21 cellular contexts compared by ENCODE assay signal in genomic region chr4:164931551-164932324, GRCh38. TPM values are rescaled to one million over a fixed set of nuclear protein-coding genes. Genes with fewer than 3 reads are reported as not detected.
DNase-seq lines count a peak whose midpoint lies in the region; ATAC-seq and TF ChIP-seq lines count a peak whose summit lies in the region.
"Had no signal": no experiment of that assay in that cellular context is flagged by ENCODE, and none has a peak within 500 bp of the region (broad histone marks: within the 10 kb centered on the region; RNA-seq: fewer than 3 reads in every experiment).

No MANE protein-coding gene starts in this region.

- no peaks in the 10 kb centered on the region for H3K9me2 ChIP-seq in GM23338 (ENCODE audit: insufficient read depth)

- H3K27me3 Mint-ChIP-seq in GM23338 (ENCODE audit: insufficient read depth, low read depth, poor library complexity) = peaks cover 3% of the 10 kb centered on the region

- H4K20me1 ChIP-seq in GM23338 (replicated peaks; ENCODE audit: insufficient read depth) = no peaks in the 10 kb centered on the region

- H3K4me1 ChIP-seq in A673 (ENCODE audit: insufficient read depth, low read length, poor library complexity, severe bottlenecking) (peaks cover 4% of the 10 kb centered on the region), GM23338 (ENCODE audit: insufficient read depth) (peaks cover 7% of the 10 kb centered on the region)

- no peak for ATAC-seq in GM23338
- ATAC-seq in activated naive CD4-positive, alpha-beta T cell treated with anti-CD3 and anti-CD28 coated beads, Interleukin-2, amount 50 U/mL, for 72 hours = no peak
- ATAC-seq in HG03565 (IDR thresholded peaks at IDR 0.05; ENCODE audit: unreplicated experiment) = no peak
- ATAC-seq: left cardiac atrium had no signal

- in situ Hi-C loops in SK-MEL-5 (cut with HindIII; ENCODE audit: low pct_unique_long_range_greater_than_20kb, low sequenced_read_pairs) = no loop called here

- peaks cover 21% of the 10 kb centered on the region for H3K4me1 Mint-ChIP-seq in GM23338
- H3K4me1 Mint-ChIP-seq: mesothelial cell of epicardium had no signal

- H3K36me3 ChIP-seq in A673 (ENCODE audit: insufficient read depth, low read length, poor library complexity, severe bottlenecking) (no peaks in the 10 kb centered on the region), GM23338 (ENCODE audit: insufficient read depth) (no peaks in the 10 kb centered on the region)

- no peaks in the 10 kb centered on the region for H3F3A ChIP-seq in GM23338 (replicated peaks; ENCODE audit: low read depth)

- POLR2A ChIA-PET in A673 (lab: Charles Lee; ENCODE audit: low non-redundant PET) = no interaction called here

- H3K27ac Mint-ChIP-seq in GM23338 = no peak overlapping the region
- H3K27ac Mint-ChIP-seq in activated naive CD4-positive, alpha-beta T cell treated with anti-CD3 and anti-CD28 coated beads, Interleukin-2, amount 50 U/mL, for 72 hours = no peak overlapping the region
- H3K27ac Mint-ChIP-seq: mesothelial cell of epicardium had no signal

- H3K27me3 ChIP-seq in A673 (replicated peaks; ENCODE audit: insufficient read depth, low read depth, low read length, poor library complexity) = no peaks in the 10 kb centered on the region
- no peaks in the 10 kb centered on the region for H3K27me3 ChIP-seq in GM23338 (ENCODE audit: insufficient read depth)

- 0 out of 2 replicates have a peak overlapping the region, but pooled peaks have one; percentile 69 for H2AFZ ChIP-seq in GM23338

- DNase-seq in A673 (ENCODE audit: low spot score) (peak; percentile 18), GM23338 (ENCODE audit: low spot score) (no peak), SK-MEL-5 (ENCODE audit: low read depth, low spot score) (peak; percentile 35), iPS-NIHi7 (ENCODE audit: extremely low spot score) (peak; percentile 26), AML-193 (lab: John Stamatoyannopoulos, UW) (no peak), NCI-H2171 (lab: John Stamatoyannopoulos, UW) (no peak)
- DNase-seq in activated naive CD4-positive, alpha-beta T cell treated with anti-CD3 and anti-CD28 coated beads, Interleukin-2, amount 50 U/mL, for 72 hours (ENCODE audit: low spot score in 2 of 2) = no peak
- DNase-seq: dermis blood vessel endothelial cell, left cardiac atrium, NCI-H1092 treated with DMSO at 0.1 percent for 48 hours, NCI-H69, T-helper 9 cell had no signal

- H3K4me3 ChIP-seq in A673 (ENCODE audit: low read depth, low read length, poor library complexity, severe bottlenecking) = no peak overlapping the region
- no peak overlapping the region for H3K4me3 ChIP-seq in GM23338
- H3K4me3 ChIP-seq: SK-N-MC had no signal

- no peaks in the 10 kb centered on the region for H3K36me3 Mint-ChIP-seq in GM23338 (ENCODE audit: low read depth)
- H3K36me3 Mint-ChIP-seq in activated naive CD4-positive, alpha-beta T cell treated with anti-CD3 and anti-CD28 coated beads, Interleukin-2, amount 50 U/mL, for 72 hours = no peaks in the 10 kb centered on the region
- H3K36me3 Mint-ChIP-seq: mesothelial cell of epicardium had no signal

- H3K9me3 Mint-ChIP-seq in GM23338 = no peaks in the 10 kb centered on the region
- H3K9me3 Mint-ChIP-seq in activated naive CD4-positive, alpha-beta T cell treated with anti-CD3 and anti-CD28 coated beads, Interleukin-2, amount 50 U/mL, for 72 hours = no peaks in the 10 kb centered on the region

- no peak overlapping the region for H3K4me3 Mint-ChIP-seq in GM23338
- H3K4me3 Mint-ChIP-seq: mesothelial cell of epicardium had no signal

- BruUV-seq in A673 (replicated peaks; lab: Mats Ljungman, UMichigan) = no TSS peak

- no peak overlapping the region for H3K4me2 ChIP-seq in GM23338
- H3K4me2 ChIP-seq: KMS-11 had no signal

- H3K27ac ChIP-seq in A673 (ENCODE audit: low read depth, low read length, poor library complexity, severe bottlenecking) (no peak overlapping the region), GM23338 (ENCODE audit: low read depth) (no peak overlapping the region)
- H3K27ac ChIP-seq: C4-2B, KMS-11, SK-N-MC had no signal

- H3K9me3 ChIP-seq in A673 (ENCODE audit: low read depth, low read length, poor library complexity, severe bottlenecking) = no peaks in the 10 kb centered on the region

- intact Hi-C loops in A673 (cut with micrococcal nuclease; ENCODE audit: unreplicated experiment) = no loop called here

- TF ChIP-seq CTCF in A673 (conservative IDR thresholded peaks at IDR 0.05; ENCODE audit: low read depth, low read length) (no peak), GM23338 (conservative IDR thresholded peaks at IDR 0.05; ENCODE audit: low read depth in 2 of 2) (no peak)

- CTCF ChIA-PET in A673 (lab: Charles Lee) = no interaction called here

- no peaks in the 10 kb centered on the region for H3K79me2 ChIP-seq in GM23338 (replicated peaks; ENCODE audit: insufficient read depth)

TF ChIP-seq in GM23338, 12 proteins besides CTCF, POLR2A, EP300 and RAD21 (continues in another document):
- TF ChIP-seq, protein P1, sequence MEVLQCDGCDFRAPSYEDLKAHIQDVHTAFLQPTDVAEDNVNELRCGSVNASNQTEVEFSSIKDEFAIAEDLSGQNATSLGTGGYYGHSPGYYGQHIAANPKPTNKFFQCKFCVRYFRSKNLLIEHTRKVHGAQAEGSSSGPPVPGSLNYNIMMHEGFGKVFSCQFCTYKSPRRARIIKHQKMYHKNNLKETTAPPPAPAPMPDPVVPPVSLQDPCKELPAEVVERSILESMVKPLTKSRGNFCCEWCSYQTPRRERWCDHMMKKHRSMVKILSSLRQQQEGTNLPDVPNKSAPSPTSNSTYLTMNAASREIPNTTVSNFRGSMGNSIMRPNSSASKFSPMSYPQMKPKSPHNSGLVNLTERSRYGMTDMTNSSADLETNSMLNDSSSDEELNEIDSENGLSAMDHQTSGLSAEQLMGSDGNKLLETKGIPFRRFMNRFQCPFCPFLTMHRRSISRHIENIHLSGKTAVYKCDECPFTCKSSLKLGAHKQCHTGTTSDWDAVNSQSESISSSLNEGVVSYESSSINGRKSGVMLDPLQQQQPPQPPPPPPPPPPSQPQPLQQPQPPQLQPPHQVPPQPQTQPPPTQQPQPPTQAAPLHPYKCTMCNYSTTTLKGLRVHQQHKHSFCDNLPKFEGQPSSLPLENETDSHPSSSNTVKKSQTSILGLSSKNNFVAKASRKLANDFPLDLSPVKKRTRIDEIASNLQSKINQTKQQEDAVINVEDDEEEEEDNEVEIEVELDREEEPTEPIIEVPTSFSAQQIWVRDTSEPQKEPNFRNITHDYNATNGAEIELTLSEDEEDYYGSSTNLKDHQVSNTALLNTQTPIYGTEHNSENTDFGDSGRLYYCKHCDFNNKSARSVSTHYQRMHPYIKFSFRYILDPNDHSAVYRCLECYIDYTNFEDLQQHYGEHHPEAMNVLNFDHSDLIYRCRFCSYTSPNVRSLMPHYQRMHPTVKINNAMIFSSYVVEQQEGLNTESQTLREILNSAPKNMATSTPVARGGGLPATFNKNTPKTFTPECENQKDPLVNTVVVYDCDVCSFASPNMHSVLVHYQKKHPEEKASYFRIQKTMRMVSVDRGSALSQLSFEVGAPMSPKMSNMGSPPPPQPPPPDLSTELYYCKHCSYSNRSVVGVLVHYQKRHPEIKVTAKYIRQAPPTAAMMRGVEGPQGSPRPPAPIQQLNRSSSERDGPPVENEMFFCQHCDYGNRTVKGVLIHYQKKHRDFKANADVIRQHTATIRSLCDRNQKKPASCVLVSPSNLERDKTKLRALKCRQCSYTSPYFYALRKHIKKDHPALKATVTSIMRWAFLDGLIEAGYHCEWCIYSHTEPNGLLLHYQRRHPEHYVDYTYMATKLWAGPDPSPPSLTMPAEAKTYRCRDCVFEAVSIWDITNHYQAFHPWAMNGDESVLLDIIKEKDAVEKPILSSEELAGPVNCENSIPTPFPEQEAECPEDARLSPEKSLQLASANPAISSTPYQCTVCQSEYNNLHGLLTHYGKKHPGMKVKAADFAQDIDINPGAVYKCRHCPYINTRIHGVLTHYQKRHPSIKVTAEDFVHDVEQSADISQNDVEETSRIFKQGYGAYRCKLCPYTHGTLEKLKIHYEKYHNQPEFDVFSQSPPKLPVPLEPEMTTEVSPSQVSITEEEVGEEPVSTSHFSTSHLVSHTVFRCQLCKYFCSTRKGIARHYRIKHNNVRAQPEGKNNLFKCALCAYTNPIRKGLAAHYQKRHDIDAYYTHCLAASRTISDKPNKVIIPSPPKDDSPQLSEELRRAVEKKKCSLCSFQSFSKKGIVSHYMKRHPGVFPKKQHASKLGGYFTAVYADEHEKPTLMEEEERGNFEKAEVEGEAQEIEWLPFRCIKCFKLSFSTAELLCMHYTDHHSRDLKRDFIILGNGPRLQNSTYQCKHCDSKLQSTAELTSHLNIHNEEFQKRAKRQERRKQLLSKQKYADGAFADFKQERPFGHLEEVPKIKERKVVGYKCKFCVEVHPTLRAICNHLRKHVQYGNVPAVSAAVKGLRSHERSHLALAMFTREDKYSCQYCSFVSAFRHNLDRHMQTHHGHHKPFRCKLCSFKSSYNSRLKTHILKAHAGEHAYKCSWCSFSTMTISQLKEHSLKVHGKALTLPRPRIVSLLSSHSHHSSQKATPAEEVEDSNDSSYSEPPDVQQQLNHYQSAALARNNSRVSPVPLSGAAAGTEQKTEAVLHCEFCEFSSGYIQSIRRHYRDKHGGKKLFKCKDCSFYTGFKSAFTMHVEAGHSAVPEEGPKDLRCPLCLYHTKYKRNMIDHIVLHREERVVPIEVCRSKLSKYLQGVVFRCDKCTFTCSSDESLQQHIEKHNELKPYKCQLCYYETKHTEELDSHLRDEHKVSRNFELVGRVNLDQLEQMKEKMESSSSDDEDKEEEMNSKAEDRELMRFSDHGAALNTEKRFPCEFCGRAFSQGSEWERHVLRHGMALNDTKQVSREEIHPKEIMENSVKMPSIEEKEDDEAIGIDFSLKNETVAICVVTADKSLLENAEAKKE (CRISPR knock-in tag; IDR thresholded peaks at IDR 0.05) = no peak
- TF ChIP-seq NANOG (IDR thresholded peaks at IDR 0.05; ENCODE audit: borderline replicate concordance) = no peak
- no peak for TF ChIP-seq POLR2AphosphoS5 (IDR thresholded peaks at IDR 0.05; ENCODE audit: low read depth)
- TF ChIP-seq EZH2 (IDR thresholded peaks at IDR 0.05; ENCODE audit: low read depth, unreplicated experiment) = no peak

RNA-seq across cellular contexts. Expression of gene TRIM61, which starts 45.7 kb away (rescaled TPM):
- 2.0 and 4.1 TPM in 2 replicates for total RNA-seq in A673 (2021)
- 0.38 and 0.58 TPM in 2 replicates for total RNA-seq in GM23338 (2014; rRNA removed; shearing (Covaris generic))
- polyA plus RNA-seq in GM23338 (2016; fragmentation: Nextera tagmentation; extraction: Ambion mirVana) = not detected in 2 replicates
- total RNA-seq in SK-MEL-5 (2014; rRNA removed; shearing (Covaris generic)) = not detected in 2 replicates
- not detected in 2 replicates for polyA plus RNA-seq in SK-MEL-5 (2015; cell fraction: cytosol; rRNA removed)
- not detected in 2 replicates for polyA plus RNA-seq in SK-MEL-5 (2015; cell fraction: nucleus; rRNA removed)
- total RNA-seq in activated naive CD4-positive, alpha-beta T cell treated with anti-CD3 and anti-CD28 coated beads, Interleukin-2, amount 50 U/mL, for 72 hours = 1 to 10 TPM; 1.1 TPM
- total RNA-seq: A172, dermis blood vessel endothelial cell had no signal

RNA-seq across cellular contexts. Expression of gene APELA, which starts 54.8 kb away (rescaled TPM):
- total RNA-seq in A673 (2021) = 16.5 and 16.9 TPM in 2 replicates
- 153 and 213 TPM in 2 replicates for total RNA-seq in GM23338 (2014; rRNA removed; shearing (Covaris generic))
- 112 and 114 TPM in 2 replicates for polyA plus RNA-seq in GM23338 (2016; fragmentation: Nextera tagmentation; extraction: Ambion mirVana)
- not detected in 2 replicates for total RNA-seq in SK-MEL-5 (2014; rRNA removed; shearing (Covaris generic))
- polyA plus RNA-seq in SK-MEL-5 (2015; cell fraction: cytosol; rRNA removed) = not detected in 2 replicates
- not detected in 2 replicates for polyA plus RNA-seq in SK-MEL-5 (2015; cell fraction: nucleus; rRNA removed)
- not detected for total RNA-seq in activated naive CD4-positive, alpha-beta T cell treated with anti-CD3 and anti-CD28 coated beads, Interleukin-2, amount 50 U/mL, for 72 hours
- total RNA-seq: A172, dermis blood vessel endothelial cell, left cardiac atrium, OCI-LY7, urinary bladder had no signal
- polyA plus RNA-seq: adipose tissue, urinary bladder had no signal

Comparison
In these comparisons a context has a peak if more than half of its experiments do, and no peak if none do; other contexts are left out.
1. DNase-seq: peak in A673 (single experiment), SK-MEL-5 (single experiment) and iPS-NIHi7 (single experiment); none in GM23338 (single experiment), AML-193 (0 of 2), activated naive CD4-positive, alpha-beta T cell treated with anti-CD3 and anti-CD28 coated beads, Interleukin-2, amount 50 U/mL, for 72 hours (0 of 2) and NCI-H2171 (single experiment).
2. RNA of gene APELA, which starts 54.8 kb away (total RNA-seq): 153 to 213 TPM in GM23338 and 16.5 to 16.9 TPM in A673; not detected in SK-MEL-5 and not detected in activated naive CD4-positive, alpha-beta T cell treated with anti-CD3 and anti-CD28 coated beads, Interleukin-2, amount 50 U/mL, for 72 hours; every median in the first group is over 10 times any median in the second.